In genomic region chr1:98860314-98860713, GRCh38 we compare ENCODE assay signal across 30 cellular contexts.
"Had no signal": no experiment of that assay in that cellular context is flagged by ENCODE, and none has a peak within 500 bp of the region (broad histone marks: within the 10 kb centered on the region; RNA-seq: fewer than 3 reads in every experiment).

No MANE protein-coding gene starts in this region.

- DNase-seq: activated B cell treated with CpG ODN at 0.5 μM for 24 hours; activated CD4-positive, alpha-beta T cell treated with anti-CD3 and anti-CD28 coated beads for 4 hours; activated CD4-positive, alpha-beta T cell treated with anti-CD3 and anti-CD28 coated beads, Interleukin-2, amount 10 ng/mL, durations not matched to agents 24 days and 14 days; activated CD4-positive, alpha-beta T cell treated with anti-CD3 and anti-CD28 coated beads, Interleukin-2, amount 50 U/mL, for 1 hour; activated CD4-positive, alpha-beta T cell treated with anti-CD3 and anti-CD28 coated beads, Interleukin-2, amount 50 U/mL, for 4 hours; activated CD4-positive, CD25-positive, alpha-beta regulatory T cell treated with anti-CD3 and anti-CD28 coated beads, Interleukin-2, amount 50 U/mL, for 72 hours; activated CD8-positive, alpha-beta memory T cell treated with anti-CD3 and anti-CD28 coated beads, Interleukin-2, amount 50 U/mL, for 4 hours; activated CD8-positive, alpha-beta T cell treated with anti-CD3 and anti-CD28 coated beads for 36 hours; activated effector memory CD4-positive, alpha-beta T cell treated with anti-CD3 and anti-CD28 coated beads, Interleukin-2, amount 50 U/mL, for 16 hours; activated gamma-delta T cell treated with Interleukin-2 at 50 U/mL for 16 hours; activated naive CD4-positive, alpha-beta T cell; activated naive CD4-positive, alpha-beta T cell treated with anti-CD3 and anti-CD28 coated beads for 36 hours; activated naive CD4-positive, alpha-beta T cell treated with anti-CD3 and anti-CD28 coated beads, Interleukin-2, amount 50 U/mL, for 16 hours; activated naive CD8-positive, alpha-beta T cell treated with anti-CD3 and anti-CD28 coated beads for 36 hours; activated T-cell treated with anti-CD3 and anti-CD28 coated beads for 4 hours; activated T-cell treated with anti-CD3 and anti-CD28 coated beads, Interleukin-2, amount 50 U/mL, for 1 hour; activated T-cell treated with anti-CD3 and anti-CD28 coated beads, Interleukin-2, amount 50 U/mL, for 4 hours; activated T-cell treated with anti-CD3 and anti-CD28 coated beads, Interleukin-2, amount 50 U/mL, for 72 hours; adrenal gland; amniotic stem cell; aorta; body of pancreas; brain microvascular endothelial cell; central memory CD4-positive, alpha-beta T cell; T-helper 1 cell; T-helper 9 cell had no signal

- H3K4me1 ChIP-seq: adrenal gland, body of pancreas, breast epithelium had no signal

- H3K36me3 ChIP-seq: adrenal gland, brain microvascular endothelial cell, breast epithelium had no signal

- H3K9me3 ChIP-seq: adrenal gland, body of pancreas, breast epithelium had no signal

- ATAC-seq: activated CD8-positive, alpha-beta T cell treated with anti-CD3 and anti-CD28 coated beads for 36 hours; activated naive CD4-positive, alpha-beta T cell treated with anti-CD3 and anti-CD28 coated beads, Interleukin-2, amount 50 U/mL, for 72 hours; activated T-cell treated with anti-CD3 and anti-CD28 coated beads, Interleukin-2, amount 50 U/mL, for 4 hours; activated T-cell treated with anti-CD3 and anti-CD28 coated beads, Interleukin-2, amount 50 U/mL, for 72 hours; activated T-helper 17 cell treated with anti-CD3 and anti-CD28 coated beads, Interleukin-2, amount 50 U/mL, for 72 hours; body of pancreas had no signal

- H3K27ac ChIP-seq: adrenal gland, body of pancreas, brain microvascular endothelial cell, breast epithelium, VCaP had no signal

- H3K27me3 ChIP-seq: adrenal gland, body of pancreas, brain microvascular endothelial cell, breast epithelium had no signal

- H3K4me3 ChIP-seq: adrenal gland, body of pancreas, breast epithelium had no signal
